ENCODE assay signal across 22 cellular contexts in the genomic region with DNA sequence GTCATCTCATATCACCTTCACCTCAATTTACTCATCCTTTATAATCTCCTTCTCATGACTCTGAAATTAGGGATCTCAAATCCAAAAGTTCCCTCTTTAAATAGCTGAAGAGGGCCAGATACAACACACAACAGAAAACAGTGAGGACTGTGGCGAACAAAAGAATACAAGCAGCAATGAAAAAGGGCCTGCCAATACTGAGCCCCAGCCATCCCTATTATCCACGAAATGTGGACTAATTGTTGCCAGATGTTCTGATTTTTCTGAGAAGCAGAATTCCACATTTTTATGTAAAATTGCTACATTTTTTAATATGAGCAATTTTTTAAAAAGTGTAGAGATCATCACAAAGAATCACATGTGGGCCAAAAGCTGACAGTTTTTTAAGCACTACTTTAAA.
A peak's percentile ranks its signal among the peaks of the same experiment; 100 is the strongest.
DNase-seq lines count a peak whose midpoint lies in the region; ATAC-seq and TF ChIP-seq lines count a peak whose summit lies in the region.
"Had no signal": no experiment of that assay in that cellular context is flagged by ENCODE, and none has a peak within 500 bp of the region (broad histone marks: within the 10 kb centered on the region; RNA-seq: fewer than 3 reads in every experiment).

No MANE protein-coding gene starts in this region.

- H3K4me3 ChIP-seq in KMS-11 (IDR thresholded peaks at IDR 0.05; ENCODE audit: insufficient read depth, low read depth, low read length): peak overlapping the region; percentile 72
- peak overlapping the region; percentile 60 for H3K4me3 ChIP-seq in adipocyte (ENCODE audit: low read length)
- H3K4me3 ChIP-seq: breast epithelium, gastrocnemius medialis, hepatocyte, skin epidermis had no signal

- H3K9me3 ChIP-seq in adipocyte (ENCODE audit: control insufficient read depth, low read length): peaks cover 5% of the 10 kb centered on the region
- H3K9me3 ChIP-seq: gastrocnemius medialis had no signal

- H4K20me1 ChIP-seq in KMS-11 (ENCODE audit: insufficient read depth): no peaks in the 10 kb centered on the region

- H2AFZ ChIP-seq in KMS-11 (ENCODE audit: low read depth): no peak overlapping the region
- H2AFZ ChIP-seq: hepatocyte had no signal

- H3K4me2 ChIP-seq in KMS-11: peak overlapping the region; percentile 61
- H3K4me2 ChIP-seq: hepatocyte had no signal

- peak; percentile 47 for DNase-seq in adipocyte (ENCODE audit: low read depth)
- peak; percentile 55 for DNase-seq in globus pallidus (ENCODE audit: low spot score)
- peak in 2 of 49 donors; percentile 5 to 22 for DNase-seq in substantia nigra (lab: John Stamatoyannopoulos, UW)
- DNase-seq in GM13977 (ENCODE audit: low spot score): no peak
- DNase-seq in activated T-helper 1 cell treated with anti-CD3 and anti-CD28 coated beads, Interleukin-12 subunit alpha, Interleukin-12 subunit beta, Interleukin-2, Interleukin-4 antibody, amounts not matched to agents 30 ng/mL and 10 ng/mL and 1 ng/mL, durations not matched to agents 14 hours and 24 hours and 36 hours (ENCODE audit: low spot score): no peak
- DNase-seq: activated CD4-positive, alpha-beta T cell treated with anti-CD3 and anti-CD28 coated beads, Interleukin-2, amount 10 ng/mL, durations not matched to agents 7 days and 5 days; activated naive CD4-positive, alpha-beta T cell; activated T-cell treated with anti-CD3 and anti-CD28 coated beads, Interleukin-2, amount 50 U/mL, for 48 hours; DND-41; effector memory CD4-positive, alpha-beta T cell; gastrocnemius medialis; NCI-H1105 treated with DMSO at 0.1 percent for 48 hours; NCI-H2081 treated with DMSO at 0.1 percent for 48 hours; NCI-H345; NCI-H82; trophoblast cell had no signal

- H3K36me3 Mint-ChIP-seq in activated T-helper 1 cell treated with anti-CD3 and anti-CD28 coated beads, Interleukin-12 subunit alpha, Interleukin-12 subunit beta, Interleukin-2, Interleukin-4 antibody, amounts not matched to agents 30 ng/mL and 10 ng/mL and 1 ng/mL, durations not matched to agents 14 hours and 24 hours and 36 hours (ENCODE audit: low read depth): peaks cover 50% of the 10 kb centered on the region

- H3K27me3 ChIP-seq in KMS-11 (ENCODE audit: insufficient read depth, low read depth) (no peaks in the 10 kb centered on the region), adipocyte (replicated peaks; ENCODE audit: control insufficient read depth, insufficient read depth, low read length) (no peaks in the 10 kb centered on the region)
- H3K27me3 ChIP-seq: breast epithelium, gastrocnemius medialis, hepatocyte had no signal

- H3K36me3 ChIP-seq in KMS-11 (ENCODE audit: insufficient read depth): peaks cover 5% of the 10 kb centered on the region; the same call in 1 of the 2 replicates
- peaks cover 7% of the 10 kb centered on the region for H3K36me3 ChIP-seq in adipocyte (ENCODE audit: control insufficient read depth, insufficient read depth, low read length, severe bottlenecking)
- H3K36me3 ChIP-seq: breast epithelium, gastrocnemius medialis had no signal

- ATAC-seq in HG03159 (IDR thresholded peaks at IDR 0.05; ENCODE audit: unreplicated experiment): no peak
- ATAC-seq: gastrocnemius medialis had no signal

- in situ Hi-C loops in GM13977 (cut with MboI; ENCODE audit: low pct_unique_long_range_greater_than_20kb, low sequenced_read_pairs, unreplicated experiment): no loop called here

- H3K79me2 ChIP-seq in KMS-11 (ENCODE audit: insufficient read depth, low read depth): peaks cover 93% of the 10 kb centered on the region

- peaks cover 27% of the 10 kb centered on the region for H3K4me1 Mint-ChIP-seq in activated T-helper 1 cell treated with anti-CD3 and anti-CD28 coated beads, Interleukin-12 subunit alpha, Interleukin-12 subunit beta, Interleukin-2, Interleukin-4 antibody, amounts not matched to agents 30 ng/mL and 10 ng/mL and 1 ng/mL, durations not matched to agents 14 hours and 24 hours and 36 hours (ENCODE audit: low read depth)

- H3K27ac ChIP-seq in KMS-11 (peak overlapping the region; percentile 47), substantia nigra (ENCODE audit: low read depth, low read length, poor library complexity, severe bottlenecking) (peak overlapping the region; percentile 76)
- H3K27ac ChIP-seq: breast epithelium, gastrocnemius medialis, hepatocyte had no signal

- H3K9ac ChIP-seq in KMS-11 (no peak overlapping the region), adipocyte (ENCODE audit: low read length) (peak overlapping the region; percentile 26)

- no peak overlapping the region for H3K27ac Mint-ChIP-seq in activated T-helper 1 cell treated with anti-CD3 and anti-CD28 coated beads, Interleukin-12 subunit alpha, Interleukin-12 subunit beta, Interleukin-2, Interleukin-4 antibody, amounts not matched to agents 30 ng/mL and 10 ng/mL and 1 ng/mL, durations not matched to agents 14 hours and 24 hours and 36 hours
- H3K27ac Mint-ChIP-seq: activated CD4-positive, alpha-beta T cell treated with anti-CD3 and anti-CD28 coated beads, Interleukin-2, amount 10 ng/mL, durations not matched to agents 7 days and 5 days; T-helper 2 cell treated with Interferon-gamma antibody and Interleukin-4, amounts not matched to agents 5 μg/mL and 100 μg/mL, for 36 hours had no signal

- TF ChIP-seq CTCF in KMS-11 (conservative IDR thresholded peaks at IDR 0.05; ENCODE audit: low read depth, low read length) (no peak), GM13977 (IDR thresholded peaks at IDR 0.05; ENCODE audit: extremely low read depth, insufficient read depth, missing control alignments) (no peak)

- no peak overlapping the region for H3K4me3 Mint-ChIP-seq in activated T-helper 1 cell treated with anti-CD3 and anti-CD28 coated beads, Interleukin-12 subunit alpha, Interleukin-12 subunit beta, Interleukin-2, Interleukin-4 antibody, amounts not matched to agents 30 ng/mL and 10 ng/mL and 1 ng/mL, durations not matched to agents 14 hours and 24 hours and 36 hours
- H3K4me3 Mint-ChIP-seq: activated CD4-positive, alpha-beta T cell treated with anti-CD3 and anti-CD28 coated beads, Interleukin-2, amount 10 ng/mL, durations not matched to agents 7 days and 5 days; T-helper 2 cell treated with Interferon-gamma antibody and Interleukin-4, amounts not matched to agents 5 μg/mL and 100 μg/mL, for 36 hours had no signal

- H3K27me3 Mint-ChIP-seq in activated T-helper 1 cell treated with anti-CD3 and anti-CD28 coated beads, Interleukin-12 subunit alpha, Interleukin-12 subunit beta, Interleukin-2, Interleukin-4 antibody, amounts not matched to agents 30 ng/mL and 10 ng/mL and 1 ng/mL, durations not matched to agents 14 hours and 24 hours and 36 hours (ENCODE audit: insufficient read depth): no peaks in the 10 kb centered on the region
- H3K27me3 Mint-ChIP-seq: activated CD4-positive, alpha-beta T cell treated with anti-CD3 and anti-CD28 coated beads, Interleukin-2, amount 10 ng/mL, durations not matched to agents 7 days and 5 days had no signal

- peaks cover 28% of the 10 kb centered on the region for H3K9me3 Mint-ChIP-seq in activated T-helper 1 cell treated with anti-CD3 and anti-CD28 coated beads, Interleukin-12 subunit alpha, Interleukin-12 subunit beta, Interleukin-2, Interleukin-4 antibody, amounts not matched to agents 30 ng/mL and 10 ng/mL and 1 ng/mL, durations not matched to agents 14 hours and 24 hours and 36 hours

- peaks cover 97% of the 10 kb centered on the region for H3K4me1 ChIP-seq in KMS-11 (ENCODE audit: low read depth, poor library complexity, severe bottlenecking)
- H3K4me1 ChIP-seq in adipocyte (ENCODE audit: control insufficient read depth, insufficient read depth, low read length): peaks cover 19% of the 10 kb centered on the region
- H3K4me1 ChIP-seq: breast epithelium had no signal

- intact Hi-C loops in activated T-helper 1 cell treated with anti-CD3 and anti-CD28 coated beads, Interleukin-12 subunit alpha, Interleukin-12 subunit beta, Interleukin-2, Interleukin-4 antibody, amounts not matched to agents 30 ng/mL and 10 ng/mL and 1 ng/mL, durations not matched to agents 14 hours and 24 hours and 36 hours (cut with micrococcal nuclease): no loop called here

Comparison
In these comparisons a context has a peak if more than half of its experiments do, and no peak if none do; other contexts are left out.
1. DNase-seq: peak in adipocyte (single experiment) and globus pallidus (single experiment); none in GM13977 (single experiment) and activated T-helper 1 cell treated with anti-CD3 and anti-CD28 coated beads, Interleukin-12 subunit alpha, Interleukin-12 subunit beta, Interleukin-2, Interleukin-4 antibody, amounts not matched to agents 30 ng/mL and 10 ng/mL and 1 ng/mL, durations not matched to agents 14 hours and 24 hours and 36 hours (single experiment).